ENCODE assay signal across 17 cellular contexts in the genomic region with DNA sequence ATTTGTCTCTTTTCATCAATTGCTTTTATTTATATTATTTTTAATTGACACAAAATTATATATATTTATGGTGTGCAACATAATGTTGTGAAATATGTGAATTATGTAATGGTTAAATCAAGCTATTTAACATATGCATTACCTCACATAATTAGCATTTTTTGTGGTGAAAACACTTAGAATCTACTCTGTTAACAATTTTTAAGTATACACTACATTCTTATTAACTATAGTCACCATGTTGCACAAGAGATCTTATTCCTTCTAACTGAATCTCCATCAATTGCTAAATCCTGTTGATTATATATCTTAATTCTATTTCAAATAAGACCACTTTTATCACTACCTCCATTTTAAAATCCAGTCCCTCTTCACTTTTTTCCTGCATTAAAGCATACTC. TPM values are rescaled to one million over a fixed set of nuclear protein-coding genes. Genes with fewer than 3 reads are reported as not detected.
"Had no signal": no experiment of that assay in that cellular context is flagged by ENCODE, and none has a peak within 500 bp of the region (broad histone marks: within the 10 kb centered on the region; RNA-seq: fewer than 3 reads in every experiment).

No MANE protein-coding gene starts in this region.

- H3K9me3 ChIP-seq: colonic mucosa, transverse colon had no signal

- H3K4me2 ChIP-seq: smooth muscle cell had no signal

- H3K27ac ChIP-seq: colonic mucosa, foreskin keratinocyte, transverse colon had no signal

- H3K4me3 ChIP-seq: colonic mucosa, smooth muscle cell, transverse colon had no signal

- H3K27me3 ChIP-seq: colonic mucosa, transverse colon had no signal

- ATAC-seq: activated naive CD4-positive, alpha-beta T cell treated with anti-CD3 and anti-CD28 coated beads, Interleukin-2, amount 50 U/mL, for 72 hours; foreskin keratinocyte; naive thymus-derived CD4-positive, alpha-beta T cell; right cardiac atrium; stimulated activated naive B cell treated with anti-CD40 and anti-IgM and Interleukin-4, amounts not matched to agents 10 μg/mL and 1 μg/mL and 100 μg/mL, for 72 hours had no signal

- DNase-seq: activated effector memory CD4-positive, alpha-beta T cell treated with Interleukin-2 at 50 U/mL for 16 hours; activated T-cell treated with anti-CD3 and anti-CD28 coated beads, Interleukin-2, amount 50 U/mL, for 1 hour; colonic mucosa; effector CD4-positive, alpha-beta T cell; foreskin keratinocyte; head of caudate nucleus; naive thymus-derived CD4-positive, alpha-beta T cell; posterior cingulate gyrus; right cardiac atrium; stimulated activated naive B cell treated with anti-CD40 and anti-IgM and Interleukin-4, amounts not matched to agents 10 μg/mL and 1 μg/mL and 100 μg/mL, for 72 hours; substantia nigra; transverse colon had no signal

- H3K4me1 ChIP-seq: colonic mucosa, foreskin keratinocyte, transverse colon had no signal

- H3K36me3 ChIP-seq: colonic mucosa, transverse colon had no signal

RNA-seq across cellular contexts. Expression of a gene that starts 42.5 kb away (rescaled TPM):
- total RNA-seq: activated naive CD4-positive, alpha-beta T cell treated with anti-CD3 and anti-CD28 coated beads, Interleukin-2, amount 50 U/mL, for 72 hours; cardiac septum; lung microvascular endothelial cell; naive thymus-derived CD4-positive, alpha-beta T cell; right cardiac atrium; T-helper 2 cell treated with Interferon-gamma antibody and Interleukin-4, amounts not matched to agents 100 ng/mL and 5 ng/mL, for 36 hours had no signal
